ENCODE assay signal across 1 cellular context in genomic region chr1:215188302-215188950, GRCh38.
TF ChIP-seq lines count a peak whose summit lies in the region.

No MANE protein-coding gene starts in this region.

TF ChIP-seq in SK-N-SH, 30 proteins besides CTCF, POLR2A, EP300 and RAD21:
- TF ChIP-seq ZBTB33 (IDR thresholded peaks at IDR 0.05; ENCODE audit: borderline replicate concordance, low read depth), result no peak
- TF ChIP-seq JUND (IDR thresholded peaks at IDR 0.05), result 0 out of 2 replicates have a peak, but pooled peaks have one; percentile 29
- peak; percentile 32; the same call in 1 of the 2 replicates for TF ChIP-seq FOSL2 (IDR thresholded peaks at IDR 0.05; ENCODE audit: borderline replicate concordance, low read depth)
